ENCODE assay signal across 11 cellular contexts in the genomic region with DNA sequence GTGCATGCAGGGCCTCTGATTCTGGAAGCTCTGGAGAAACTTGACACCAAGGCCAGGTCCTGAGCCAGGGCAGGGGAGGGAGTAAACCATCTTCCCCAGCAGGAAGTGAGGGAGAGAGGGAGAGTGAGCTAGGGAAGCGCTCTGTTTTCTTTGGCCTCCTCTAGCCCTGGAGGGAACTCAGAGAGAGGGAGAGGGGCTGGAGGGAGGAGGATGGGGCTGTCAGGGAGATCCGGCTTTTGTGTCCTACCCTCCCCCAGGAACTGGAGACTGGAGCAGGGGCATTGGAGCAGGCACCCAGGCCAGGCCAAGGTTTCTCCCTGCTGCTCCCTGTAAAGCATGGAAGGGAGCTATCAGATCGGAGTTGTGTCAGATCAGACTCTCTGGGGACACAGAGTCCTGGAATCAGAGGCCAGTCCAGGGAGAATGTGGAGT. TPM values are rescaled to one million over a fixed set of nuclear protein-coding genes. Genes with fewer than 3 reads are reported as not detected.
A peak's percentile ranks its signal among the peaks of the same experiment; 100 is the strongest.
DNase-seq lines count a peak whose midpoint lies in the region; ATAC-seq and TF ChIP-seq lines count a peak whose summit lies in the region.
"Had no signal": no experiment of that assay in that cellular context is flagged by ENCODE, and none has a peak within 500 bp of the region (broad histone marks: within the 10 kb centered on the region; RNA-seq: fewer than 3 reads in every experiment).

No MANE protein-coding gene starts in this region.

- H3K9me3 Mint-ChIP-seq in HFFc6: no peaks in the 10 kb centered on the region

- no peak for TF ChIP-seq EP300 in gastroesophageal sphincter (IDR thresholded peaks at IDR 0.05)

- no peaks in the 10 kb centered on the region for H3K36me3 Mint-ChIP-seq in HFFc6 (ENCODE audit: low read depth)

- H3K27me3 Mint-ChIP-seq in HFFc6 (ENCODE audit: insufficient read depth): peaks cover 16% of the 10 kb centered on the region

- peak; percentile 72 for DNase-seq in Daoy (ENCODE audit: low read depth)
- DNase-seq in SJCRH30: peak; percentile 87 to 95
- DNase-seq in omental fat pad (ENCODE audit: low spot score): no peak
- no peak for DNase-seq in HFFc6
- DNase-seq in stimulated activated CD4-positive, alpha-beta T cell treated with anti-CD3 and anti-CD28 coated beads, Interleukin-15, amount 100 ng/mL, for 24 hours: no peak
- no peak for DNase-seq in NK-92 treated with Interleukin-12 subunit alpha and Interleukin-12 subunit beta, amount 100 ng/mL, for 24 hours (lab: John Stamatoyannopoulos, UW)
- no peak for DNase-seq in NCI-H524 treated with DMSO at 0.1 percent for 48 hours (lab: John Stamatoyannopoulos, UW)
- DNase-seq: foreskin keratinocyte, NCI-H1092 treated with DMSO at 0.1 percent for 48 hours had no signal

- peak; percentile 40 for ATAC-seq in gastroesophageal sphincter
- peak; percentile 64 for ATAC-seq in omental fat pad (ENCODE audit: low FRiP score)
- ATAC-seq: foreskin keratinocyte had no signal

- H3K4me1 ChIP-seq in SJCRH30: peaks cover 54% of the 10 kb centered on the region
- H3K4me1 ChIP-seq in gastroesophageal sphincter: peaks cover 0 to 26% (median 0%) of the 10 kb centered on the region in 3 donors
- H3K4me1 ChIP-seq: foreskin keratinocyte had no signal

- H3K27ac Mint-ChIP-seq in HFFc6: no peak overlapping the region

- H3K9me3 ChIP-seq in SJCRH30 (replicated peaks) (peaks cover 8% of the 10 kb centered on the region; the same call in 1 of the 2 replicates), gastroesophageal sphincter (no peaks in the 10 kb centered on the region)
- H3K9me3 ChIP-seq: tibial nerve had no signal

- H3K4me3 ChIP-seq in SJCRH30 (no peak overlapping the region), gastroesophageal sphincter (no peak overlapping the region)
- H3K4me3 ChIP-seq: tibial nerve had no signal

- H3K27me3 ChIP-seq in SJCRH30 (no peaks in the 10 kb centered on the region), gastroesophageal sphincter (no peaks in the 10 kb centered on the region)
- H3K27me3 ChIP-seq: tibial nerve had no signal

- no peak for TF ChIP-seq CTCF in gastroesophageal sphincter (IDR thresholded peaks at IDR 0.05)
- TF ChIP-seq CTCF in omental fat pad (IDR thresholded peaks at IDR 0.05): no peak
- no peak for TF ChIP-seq CTCF in HFFc6 (IDR thresholded peaks at IDR 0.05)

- 0 out of 2 replicates have a peak, but pooled peaks cover 4% of the 10 kb centered on the region for H3K4me1 Mint-ChIP-seq in HFFc6 (ENCODE audit: low read depth)

- H3K27ac ChIP-seq in SJCRH30 (peak overlapping the region; percentile 71), gastroesophageal sphincter (peak overlapping the region in 3 of 4 donors; percentile 51 to 57 (median 55))
- H3K27ac ChIP-seq: foreskin keratinocyte had no signal

- no peak overlapping the region for H3K4me3 Mint-ChIP-seq in HFFc6

- no peak for TF ChIP-seq POLR2A in gastroesophageal sphincter (IDR thresholded peaks at IDR 0.05)

- no peaks in the 10 kb centered on the region for H3K36me3 ChIP-seq in SJCRH30
- H3K36me3 ChIP-seq in gastroesophageal sphincter: no peaks in the 10 kb centered on the region
- H3K36me3 ChIP-seq: tibial nerve had no signal

- 26% methylated on average over 2 of the region's 3 CpGs; no CpG with 5 or more reads in 1 of the 2 donors for WGBS in gastroesophageal sphincter (ENCODE audit: low coverage in 1 of 2), 2 donors

RNA-seq across cellular contexts. Expression of a gene that starts 22.7 kb away (rescaled TPM):
- 7.3 and 12.9 TPM in 2 replicates for total RNA-seq in Daoy (2014; rRNA removed; shearing (Covaris generic))
- total RNA-seq in SJCRH30 (2014; rRNA removed; shearing (Covaris generic)): 361 and 363 TPM in 2 replicates
- total RNA-seq in gastroesophageal sphincter (100 to 1,000 TPM in 3 of 4 donors, 10 to 100 TPM in 1; 89.0 to 277 (median 194) TPM), omental fat pad (100 to 1,000 TPM in 3 of 4 donors, 10 to 100 TPM in 1; 72.6 to 307 (median 149) TPM)
- total RNA-seq in HFFc6 (2021; fragmentation: NEBNext Ultra II Directional; extraction: Animal tissue kit (Norgen Biotek cat#: 25700)): not detected
- total RNA-seq: foreskin keratinocyte had no signal

Comparison
In these comparisons a context has a peak if more than half of its experiments do, and no peak if none do; other contexts are left out.
1. DNase-seq: peak in Daoy (single experiment) and SJCRH30 (2 of 2); none in omental fat pad (single experiment), HFFc6 (single experiment), stimulated activated CD4-positive, alpha-beta T cell treated with anti-CD3 and anti-CD28 coated beads, Interleukin-15, amount 100 ng/mL, for 24 hours (single experiment), NK-92 treated with Interleukin-12 subunit alpha and Interleukin-12 subunit beta, amount 100 ng/mL, for 24 hours (single experiment) and NCI-H524 treated with DMSO at 0.1 percent for 48 hours (single experiment).